25 cellular contexts compared by ENCODE assay signal in genomic region chr12:106229036-106229591, GRCh38.
"Had no signal": no experiment of that assay in that cellular context is flagged by ENCODE, and none has a peak within 500 bp of the region (broad histone marks: within the 10 kb centered on the region; RNA-seq: fewer than 3 reads in every experiment).

No MANE protein-coding gene starts in this region.

- H3K9me3 ChIP-seq: breast epithelium, MG63, Peyer's patch had no signal

- H3K36me3 Mint-ChIP-seq: activated naive CD4-positive, alpha-beta T cell treated with anti-CD3 and anti-CD28 coated beads, Interleukin-2, amount 50 U/mL, for 24 hours had no signal

- H3K36me3 ChIP-seq: breast epithelium, Peyer's patch, WERI-Rb-1 had no signal

- FAIRE-seq: TTC549 had no signal

- H3K4me2 ChIP-seq: KMS-11 had no signal

- H3K27me3 ChIP-seq: breast epithelium, MG63, Peyer's patch had no signal

- H3K27ac ChIP-seq: breast epithelium, KMS-11, Peyer's patch, WERI-Rb-1 had no signal

- H3K9ac ChIP-seq: KMS-11 had no signal

- H3K27ac Mint-ChIP-seq: activated CD8-positive, alpha-beta T cell treated with anti-CD3 and anti-CD28 coated beads, Interleukin-2, amount 10 ng/mL, durations not matched to agents 7 days and 5 days; activated naive CD4-positive, alpha-beta T cell treated with anti-CD3 and anti-CD28 coated beads, Interleukin-2, amount 50 U/mL, for 24 hours; activated T-cell treated with anti-CD3 and anti-CD28 coated beads, Interleukin-2, amount 50 U/mL, for 24 hours; activated T-helper 1 cell treated with anti-CD3 and anti-CD28 coated beads, Interleukin-12 subunit alpha, Interleukin-12 subunit beta, Interleukin-2, Interleukin-4 antibody, amounts not matched to agents 30 ng/mL and 10 ng/mL and 1 ng/mL, durations not matched to agents 14 hours and 24 hours and 36 hours had no signal

- H3K4me3 Mint-ChIP-seq: activated CD8-positive, alpha-beta T cell treated with anti-CD3 and anti-CD28 coated beads, Interleukin-2, amount 10 ng/mL, durations not matched to agents 7 days and 5 days; activated naive CD4-positive, alpha-beta T cell treated with anti-CD3 and anti-CD28 coated beads, Interleukin-2, amount 50 U/mL, for 24 hours; activated T-cell treated with anti-CD3 and anti-CD28 coated beads, Interleukin-2, amount 50 U/mL, for 24 hours; activated T-helper 1 cell treated with anti-CD3 and anti-CD28 coated beads, Interleukin-12 subunit alpha, Interleukin-12 subunit beta, Interleukin-2, Interleukin-4 antibody, amounts not matched to agents 30 ng/mL and 10 ng/mL and 1 ng/mL, durations not matched to agents 14 hours and 24 hours and 36 hours; T-helper 17 cell had no signal

- DNase-seq: activated CD4-positive, alpha-beta T cell treated with anti-CD3 and anti-CD28 coated beads for 4 hours; activated CD4-positive, alpha-beta T cell treated with anti-CD3 and anti-CD28 coated beads, Interleukin-2, amount 50 U/mL, for 4 hours; activated CD8-positive, alpha-beta T cell treated with anti-CD3 and anti-CD28 coated beads, Interleukin-2, amount 10 ng/mL, durations not matched to agents 7 days and 5 days; activated effector memory CD4-positive, alpha-beta T cell treated with Interleukin-2 at 50 U/mL for 16 hours; activated naive CD4-positive, alpha-beta T cell; activated T-cell treated with anti-CD3 and anti-CD28 coated beads, Interleukin-2, amount 50 U/mL, for 24 hours; aorta; caudate nucleus; MG63; MV-4-11; NCI-H1105 treated with DMSO at 0.1 percent for 48 hours; NCI-H1436 treated with DMSO at 0.1 percent for 48 hours; NCI-H187; NCI-H2081; NCI-H510A treated with DMSO at 0.1 percent for 48 hours; Peyer's patch; SHP77 treated with DMSO at 0.1 percent for 48 hours; T-helper 17 cell; T-helper 9 cell; WERI-Rb-1 had no signal

- H3K9me3 Mint-ChIP-seq: activated naive CD4-positive, alpha-beta T cell treated with anti-CD3 and anti-CD28 coated beads, Interleukin-2, amount 50 U/mL, for 24 hours; activated T-cell treated with anti-CD3 and anti-CD28 coated beads, Interleukin-2, amount 50 U/mL, for 24 hours; activated T-helper 1 cell treated with anti-CD3 and anti-CD28 coated beads, Interleukin-12 subunit alpha, Interleukin-12 subunit beta, Interleukin-2, Interleukin-4 antibody, amounts not matched to agents 30 ng/mL and 10 ng/mL and 1 ng/mL, durations not matched to agents 14 hours and 24 hours and 36 hours had no signal

- ATAC-seq: activated CD8-positive, alpha-beta T cell treated with anti-CD3 and anti-CD28 coated beads, Interleukin-2, amount 10 ng/mL, durations not matched to agents 7 days and 5 days; T-helper 17 cell had no signal

- H3K4me3 ChIP-seq: breast epithelium, MG63, Peyer's patch had no signal

- H3K4me1 ChIP-seq: breast epithelium, Peyer's patch had no signal

- H3K27me3 Mint-ChIP-seq: activated naive CD4-positive, alpha-beta T cell treated with anti-CD3 and anti-CD28 coated beads, Interleukin-2, amount 50 U/mL, for 24 hours; activated T-cell treated with anti-CD3 and anti-CD28 coated beads, Interleukin-2, amount 50 U/mL, for 24 hours had no signal
